Comparison of ENCODE assay signal across 1 cellular context in the genomic region with DNA sequence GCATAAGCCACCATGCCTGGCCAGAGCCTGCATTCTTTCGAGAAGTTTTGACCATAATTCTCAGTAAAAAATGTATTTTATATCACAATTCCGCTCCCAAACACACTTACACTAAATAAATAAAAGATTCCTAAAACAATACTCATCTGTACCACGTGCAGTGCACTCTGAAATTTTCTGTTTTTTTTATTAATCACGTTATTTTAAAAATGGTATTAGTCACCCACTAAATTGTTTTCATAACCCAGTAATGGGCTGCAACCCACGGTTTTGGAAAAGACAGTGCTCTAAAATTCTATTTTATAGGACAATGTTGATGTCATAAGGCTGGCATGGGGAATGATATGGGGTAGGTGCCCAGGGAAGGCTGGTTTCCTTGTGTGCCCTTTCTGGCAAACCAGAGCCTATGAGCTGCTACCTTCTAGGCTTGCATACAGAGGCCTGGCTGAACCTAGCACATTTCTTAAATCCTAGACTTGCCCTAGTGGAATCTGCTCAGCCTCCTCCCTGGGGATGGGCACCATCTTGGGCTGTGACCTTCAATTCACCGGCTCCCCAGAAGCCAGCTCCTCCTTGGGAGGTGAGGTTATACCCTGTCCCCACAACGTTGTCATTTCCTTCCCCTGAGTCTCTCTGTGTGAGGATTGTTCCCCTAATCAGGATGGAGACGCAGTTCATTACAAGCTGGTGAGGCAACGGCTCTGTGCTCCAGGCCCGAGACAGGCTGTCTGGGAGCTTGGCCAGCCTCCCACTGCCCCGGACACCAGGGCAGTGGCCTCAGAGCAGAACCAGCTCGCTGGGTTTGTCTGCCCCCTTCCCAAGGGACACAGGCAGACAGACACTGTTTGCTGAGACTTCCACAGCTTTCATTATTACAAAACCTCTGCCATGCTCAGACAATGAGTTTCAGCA.
TF ChIP-seq lines count a peak whose summit lies in the region.

No MANE protein-coding gene starts in this region.

TF ChIP-seq in A549, 52 proteins besides CTCF, POLR2A, EP300 and RAD21 (continued from another document):
- TF ChIP-seq, protein P1, sequence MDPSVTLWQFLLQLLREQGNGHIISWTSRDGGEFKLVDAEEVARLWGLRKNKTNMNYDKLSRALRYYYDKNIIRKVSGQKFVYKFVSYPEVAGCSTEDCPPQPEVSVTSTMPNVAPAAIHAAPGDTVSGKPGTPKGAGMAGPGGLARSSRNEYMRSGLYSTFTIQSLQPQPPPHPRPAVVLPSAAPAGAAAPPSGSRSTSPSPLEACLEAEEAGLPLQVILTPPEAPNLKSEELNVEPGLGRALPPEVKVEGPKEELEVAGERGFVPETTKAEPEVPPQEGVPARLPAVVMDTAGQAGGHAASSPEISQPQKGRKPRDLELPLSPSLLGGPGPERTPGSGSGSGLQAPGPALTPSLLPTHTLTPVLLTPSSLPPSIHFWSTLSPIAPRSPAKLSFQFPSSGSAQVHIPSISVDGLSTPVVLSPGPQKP (IDR thresholded peaks at IDR 0.05; ENCODE audit: low read depth, low read length), result no peak
- TF ChIP-seq, protein P2, sequence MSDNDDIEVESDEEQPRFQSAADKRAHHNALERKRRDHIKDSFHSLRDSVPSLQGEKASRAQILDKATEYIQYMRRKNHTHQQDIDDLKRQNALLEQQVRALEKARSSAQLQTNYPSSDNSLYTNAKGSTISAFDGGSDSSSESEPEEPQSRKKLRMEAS (IDR thresholded peaks at IDR 0.05), result 0 out of 2 replicates have a peak, but pooled peaks have one; percentile 25
- TF ChIP-seq EHMT2 (IDR thresholded peaks at IDR 0.05; ENCODE audit: low read depth) (no peak), CEBPB (IDR thresholded peaks at IDR 0.05) (peak in 1 of 2 experiments; percentile 37; a peak in 1 of 4 replicates), GATA3 (IDR thresholded peaks at IDR 0.05; ENCODE audit: borderline replicate concordance) (peak; percentile 28; the same call in 1 of the 2 replicates), CHD4 (IDR thresholded peaks at IDR 0.05; ENCODE audit: borderline replicate concordance) (no peak), JUNB (IDR thresholded peaks at IDR 0.05) (peak; percentile 71)
- TF ChIP-seq, protein P3, sequence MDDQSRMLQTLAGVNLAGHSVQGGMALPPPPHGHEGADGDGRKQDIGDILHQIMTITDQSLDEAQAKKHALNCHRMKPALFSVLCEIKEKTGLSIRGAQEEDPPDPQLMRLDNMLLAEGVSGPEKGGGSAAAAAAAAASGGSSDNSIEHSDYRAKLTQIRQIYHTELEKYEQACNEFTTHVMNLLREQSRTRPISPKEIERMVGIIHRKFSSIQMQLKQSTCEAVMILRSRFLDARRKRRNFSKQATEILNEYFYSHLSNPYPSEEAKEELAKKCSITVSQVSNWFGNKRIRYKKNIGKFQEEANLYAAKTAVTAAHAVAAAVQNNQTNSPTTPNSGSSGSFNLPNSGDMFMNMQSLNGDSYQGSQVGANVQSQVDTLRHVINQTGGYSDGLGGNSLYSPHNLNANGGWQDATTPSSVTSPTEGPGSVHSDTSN (IDR thresholded peaks at IDR 0.05), result no peak
